Comparison of ENCODE assay signal across 1 cellular context in the genomic region with DNA sequence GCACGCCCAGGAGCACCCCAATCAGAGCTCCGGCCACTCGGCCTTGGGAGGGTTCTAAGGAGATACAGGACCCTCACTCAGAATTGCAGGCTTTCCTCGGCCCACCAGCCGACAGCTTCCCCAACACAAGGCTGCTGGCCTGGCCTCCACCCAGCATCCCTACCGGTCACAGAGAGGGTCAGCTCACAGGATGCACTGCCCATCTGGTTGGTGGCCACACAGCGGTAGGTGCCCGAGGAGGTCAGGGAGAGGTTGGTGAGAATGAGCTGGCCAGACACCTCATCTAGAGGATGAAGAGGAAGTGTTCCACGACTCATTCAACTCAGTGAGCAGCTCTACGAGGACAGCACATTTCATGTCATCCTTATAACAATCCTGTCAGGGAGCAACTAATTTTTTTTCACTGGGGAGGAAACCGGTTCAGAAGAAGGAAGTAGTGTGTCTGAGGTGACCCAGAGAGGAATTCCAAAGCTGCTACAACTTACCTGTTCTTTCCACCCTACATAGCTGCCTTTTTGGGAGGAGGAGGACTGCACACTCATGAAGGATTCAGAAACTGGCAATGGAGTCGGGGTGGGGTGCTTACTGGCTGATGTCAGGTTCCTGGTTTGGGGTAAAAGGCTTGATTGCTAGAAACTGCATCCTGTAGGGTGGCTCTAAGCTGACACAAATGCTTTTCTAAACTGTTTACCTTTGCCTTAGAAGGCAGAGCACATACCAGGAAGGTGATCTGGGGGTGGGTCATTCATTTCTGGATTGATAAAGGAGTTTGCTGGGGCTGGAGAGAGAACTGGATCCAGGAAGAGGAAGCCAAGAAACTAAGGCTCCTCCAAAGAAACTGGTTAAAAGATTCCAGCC.
TF ChIP-seq lines count a peak whose summit lies in the region.

No MANE protein-coding gene starts in this region.

TF ChIP-seq in liver, 16 proteins besides CTCF, POLR2A, EP300 and RAD21 (continued from another document):
- no peak for TF ChIP-seq TAF1 (conservative IDR thresholded peaks at IDR 0.05)
- peak; percentile 72 for TF ChIP-seq NR2F2 (IDR thresholded peaks at IDR 0.05)
